19 cellular contexts compared by ENCODE assay signal in the genomic region with DNA sequence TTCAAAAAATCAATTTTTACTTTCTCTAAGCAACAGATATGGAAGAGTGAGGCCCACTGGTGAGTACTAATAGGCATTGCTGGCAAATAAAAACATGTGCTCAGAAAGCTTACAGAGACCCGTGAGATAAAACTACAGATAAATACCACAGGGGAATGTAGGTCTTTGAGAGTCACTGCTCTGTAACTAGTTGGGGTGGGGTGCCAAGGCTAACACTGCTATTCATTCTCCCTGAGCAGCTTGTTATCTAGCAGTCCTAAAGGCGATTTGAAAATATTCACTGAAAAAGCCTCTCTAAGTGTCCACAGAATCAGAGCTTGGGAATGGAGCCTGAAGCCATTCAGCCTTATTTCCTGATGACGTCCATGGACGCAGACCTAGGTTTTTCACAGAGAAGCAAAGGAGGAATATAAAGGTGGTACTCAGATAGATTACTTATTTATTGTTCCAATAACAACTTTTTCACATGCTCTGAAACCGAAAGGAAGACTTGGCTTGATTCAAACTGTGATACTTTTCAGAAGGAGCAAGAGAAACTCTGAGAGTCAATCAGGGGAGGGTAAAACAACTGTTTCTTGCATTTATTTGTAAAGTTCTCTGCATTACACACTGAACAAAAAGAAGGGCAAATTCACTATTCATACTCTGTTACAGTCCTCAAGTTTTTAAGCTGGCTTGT.
DNase-seq lines count a peak whose midpoint lies in the region; ATAC-seq and TF ChIP-seq lines count a peak whose summit lies in the region.
"Had no signal": no experiment of that assay in that cellular context is flagged by ENCODE, and none has a peak within 500 bp of the region (broad histone marks: within the 10 kb centered on the region; RNA-seq: fewer than 3 reads in every experiment).

No MANE protein-coding gene starts in this region.

- H3K4me3 Mint-ChIP-seq in osteocyte (ENCODE audit: unreplicated experiment) = no peak overlapping the region
- H3K4me3 Mint-ChIP-seq: T-cell had no signal

- no peaks in the 10 kb centered on the region for H3K9me3 Mint-ChIP-seq in osteocyte (ENCODE audit: unreplicated experiment)
- H3K9me3 Mint-ChIP-seq: T-cell had no signal

- H3K4me1 Mint-ChIP-seq in osteocyte (ENCODE audit: unreplicated experiment) = no peaks in the 10 kb centered on the region
- H3K4me1 Mint-ChIP-seq: IgD-negative memory B cell, T-cell had no signal

- POLR2A ChIA-PET in GM10248 (lab: Yijun Ruan, JAX) = no interaction called here

- ATAC-seq in GM18511 (IDR thresholded peaks at IDR 0.05; ENCODE audit: unreplicated experiment) (peak; percentile 71), HG02943 (IDR thresholded peaks at IDR 0.05; ENCODE audit: low read depth, unreplicated experiment) (peak; percentile 61)
- ATAC-seq: T-cell had no signal

- no peaks in the 10 kb centered on the region for H3K36me3 Mint-ChIP-seq in osteocyte (ENCODE audit: unreplicated experiment)
- H3K36me3 Mint-ChIP-seq: IgD-negative memory B cell, T-cell had no signal

- no peaks in the 10 kb centered on the region for H3K27me3 Mint-ChIP-seq in osteocyte (ENCODE audit: unreplicated experiment)

- no peak for TF ChIP-seq CTCF in osteocyte (IDR thresholded peaks at IDR 0.05)
- no peak for TF ChIP-seq CTCF in GM10248 (IDR thresholded peaks at IDR 0.05; ENCODE audit: control extremely low read depth, extremely low read depth, low read depth, missing control alignments)

- DNase-seq in RPMI8226 = peak; percentile 12
- peak; percentile 44 for DNase-seq in kidney glomerular epithelial cell (lab: John Stamatoyannopoulos, UW)
- no peak for DNase-seq in osteocyte (ENCODE audit: extremely low spot score, unreplicated experiment)
- DNase-seq in NCI-H1105 (lab: John Stamatoyannopoulos, UW) = no peak
- DNase-seq in 8988T = no peak
- no peak for DNase-seq in GM10248 (ENCODE audit: extremely low spot score)
- DNase-seq: C1 segment of cervical spinal cord, DND-41, GDM1, NCI-H1417, NCI-H1930, NCI-H2171 treated with DMSO at 0.1 percent for 48 hours, NCI-H510A, NCI-H774, PC-9, T-cell had no signal

- CTCF ChIA-PET in GM10248 (lab: Yijun Ruan, JAX) = interaction anchor here (1.5 kb wide), 1 partner anchor 21 kb away, joined by 3 read pairs; no protein-coding TSS in a partner anchor

- H3K27ac Mint-ChIP-seq in osteocyte (ENCODE audit: unreplicated experiment) = no peak overlapping the region
- H3K27ac Mint-ChIP-seq: IgD-negative memory B cell, T-cell had no signal

Comparison
In these comparisons a context has a peak if more than half of its experiments do, and no peak if none do; other contexts are left out.
1. DNase-seq: peak in RPMI8226 (single experiment) and kidney glomerular epithelial cell (single experiment); none in osteocyte (single experiment), NCI-H1105 (single experiment), 8988T (single experiment) and GM10248 (single experiment).